ENCODE assay signal across 20 cellular contexts in the genomic region with DNA sequence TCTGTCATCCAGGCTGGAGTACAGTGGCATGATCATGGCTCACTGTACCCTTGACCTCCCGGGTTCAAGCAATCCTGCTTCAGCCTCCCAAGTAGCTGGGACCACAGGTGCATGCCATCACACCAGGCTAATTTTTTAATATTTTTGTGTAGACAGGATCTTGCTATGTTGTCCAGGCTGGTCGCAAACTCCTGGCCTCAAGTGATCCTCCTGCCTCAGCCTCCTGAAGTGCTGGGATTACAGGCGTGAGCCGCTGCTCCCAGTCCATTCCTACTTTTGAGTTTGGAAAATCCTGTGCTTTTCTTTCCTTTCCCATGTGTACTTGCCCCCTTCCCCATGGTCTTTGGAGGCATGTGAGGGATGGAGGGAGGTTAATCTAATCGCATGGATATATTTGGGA.
"Had no signal": no experiment of that assay in that cellular context is flagged by ENCODE, and none has a peak within 500 bp of the region (broad histone marks: within the 10 kb centered on the region; RNA-seq: fewer than 3 reads in every experiment).

No MANE protein-coding gene starts in this region.

- H3K27ac Mint-ChIP-seq: IgD-negative memory B cell had no signal

- ATAC-seq: PC-3, Right ventricle myocardium inferior, SK-N-SH treated with all-trans-retinoic acid at 6 μM for 48 hours had no signal

- H3K9me3 Mint-ChIP-seq: IgD-negative memory B cell had no signal

- H3K36me3 ChIP-seq: Peyer's patch, SJCRH30 had no signal

- H3K27ac ChIP-seq: Peyer's patch, SJCRH30 had no signal

- H3K27me3 Mint-ChIP-seq: IgD-negative memory B cell had no signal

- H3K4me3 ChIP-seq: Peyer's patch, SJCRH30 had no signal

- DNase-seq: KBM-7; MV-4-11; NCI-H1048; NCI-H1105; NCI-H1436 treated with DMSO at 0.1 percent for 48 hours; NCI-H1694; NCI-H187 treated with DMSO at 0.1 percent for 48 hours; NCI-H2029 treated with DMSO at 0.1 percent for 48 hours; NCI-H2171 treated with DMSO at 0.1 percent for 48 hours; NCI-H345; NCI-H446 treated with DMSO at 0.1 percent for 48 hours; NCI-H526; NK-92 treated with Interleukin-12 subunit alpha and Interleukin-12 subunit beta, amount 100 ng/mL, for 24 hours; PC-3; Peyer's patch; SHP77 treated with DMSO at 0.1 percent for 48 hours; SJCRH30 had no signal

- H3K27me3 ChIP-seq: Peyer's patch, SJCRH30 had no signal

- H3K4me3 Mint-ChIP-seq: IgD-negative memory B cell had no signal

- H3K4me1 ChIP-seq: Peyer's patch, SJCRH30 had no signal

- H3K9me3 ChIP-seq: Peyer's patch, SJCRH30 had no signal
